1 cellular context compared by ENCODE assay signal in the genomic region with DNA sequence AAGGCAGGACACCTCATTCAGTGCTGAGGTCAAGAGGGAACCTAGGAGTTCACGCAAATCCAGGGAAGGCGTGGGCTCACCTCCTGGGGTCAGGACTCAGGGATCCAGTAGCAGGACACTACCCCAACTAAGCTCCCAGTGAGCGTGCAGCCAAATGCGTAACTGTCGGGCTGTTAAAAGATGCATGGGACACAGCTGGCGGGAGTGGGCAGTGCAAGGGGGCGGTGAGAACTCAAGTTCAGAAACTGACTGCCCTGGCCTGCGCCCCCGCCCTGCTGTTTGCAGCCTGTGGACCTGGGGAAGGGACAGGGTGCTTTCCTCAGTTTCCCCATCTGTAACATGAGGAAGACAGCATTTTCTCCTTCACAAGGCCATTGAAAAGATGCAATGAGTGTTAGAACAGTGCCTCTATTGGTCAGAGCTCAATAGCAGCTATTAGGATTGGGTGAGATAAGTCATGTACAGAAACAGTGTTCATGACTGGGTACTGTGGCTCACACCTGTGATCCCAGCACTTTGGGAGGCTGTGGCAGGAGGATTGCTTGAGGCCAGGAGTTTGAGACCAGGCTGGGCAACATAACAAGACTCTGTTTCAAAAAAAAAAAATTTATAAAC.
TF ChIP-seq lines count a peak whose summit lies in the region.

No MANE protein-coding gene starts in this region.

TF ChIP-seq in GM23338, 12 proteins besides CTCF, POLR2A, EP300 and RAD21:
- TF ChIP-seq POLR2AphosphoS5 (IDR thresholded peaks at IDR 0.05; ENCODE audit: low read depth) (no peak), NANOG (IDR thresholded peaks at IDR 0.05; ENCODE audit: borderline replicate concordance) (no peak), ZNF331 (CRISPR knock-in tag; IDR thresholded peaks at IDR 0.05; ENCODE audit: low read depth) (no peak), STAT1 (IDR thresholded peaks at IDR 0.05; ENCODE audit: unreplicated experiment) (no peak), ZNF462 (CRISPR knock-in tag; IDR thresholded peaks at IDR 0.05) (no peak), JUNB (IDR thresholded peaks at IDR 0.05; ENCODE audit: unreplicated experiment) (no peak), EZH2phosphoT487 (IDR thresholded peaks at IDR 0.05; ENCODE audit: unreplicated experiment) (no peak), ETS1 (IDR thresholded peaks at IDR 0.05) (no peak), ZNF114 (CRISPR knock-in tag; IDR thresholded peaks at IDR 0.05) (no peak), EZH2 (IDR thresholded peaks at IDR 0.05; ENCODE audit: low read depth, unreplicated experiment) (no peak), CREB1 (CRISPR knock-in tag; IDR thresholded peaks at IDR 0.05; ENCODE audit: low read depth) (no peak)
- TF ChIP-seq, protein P1, sequence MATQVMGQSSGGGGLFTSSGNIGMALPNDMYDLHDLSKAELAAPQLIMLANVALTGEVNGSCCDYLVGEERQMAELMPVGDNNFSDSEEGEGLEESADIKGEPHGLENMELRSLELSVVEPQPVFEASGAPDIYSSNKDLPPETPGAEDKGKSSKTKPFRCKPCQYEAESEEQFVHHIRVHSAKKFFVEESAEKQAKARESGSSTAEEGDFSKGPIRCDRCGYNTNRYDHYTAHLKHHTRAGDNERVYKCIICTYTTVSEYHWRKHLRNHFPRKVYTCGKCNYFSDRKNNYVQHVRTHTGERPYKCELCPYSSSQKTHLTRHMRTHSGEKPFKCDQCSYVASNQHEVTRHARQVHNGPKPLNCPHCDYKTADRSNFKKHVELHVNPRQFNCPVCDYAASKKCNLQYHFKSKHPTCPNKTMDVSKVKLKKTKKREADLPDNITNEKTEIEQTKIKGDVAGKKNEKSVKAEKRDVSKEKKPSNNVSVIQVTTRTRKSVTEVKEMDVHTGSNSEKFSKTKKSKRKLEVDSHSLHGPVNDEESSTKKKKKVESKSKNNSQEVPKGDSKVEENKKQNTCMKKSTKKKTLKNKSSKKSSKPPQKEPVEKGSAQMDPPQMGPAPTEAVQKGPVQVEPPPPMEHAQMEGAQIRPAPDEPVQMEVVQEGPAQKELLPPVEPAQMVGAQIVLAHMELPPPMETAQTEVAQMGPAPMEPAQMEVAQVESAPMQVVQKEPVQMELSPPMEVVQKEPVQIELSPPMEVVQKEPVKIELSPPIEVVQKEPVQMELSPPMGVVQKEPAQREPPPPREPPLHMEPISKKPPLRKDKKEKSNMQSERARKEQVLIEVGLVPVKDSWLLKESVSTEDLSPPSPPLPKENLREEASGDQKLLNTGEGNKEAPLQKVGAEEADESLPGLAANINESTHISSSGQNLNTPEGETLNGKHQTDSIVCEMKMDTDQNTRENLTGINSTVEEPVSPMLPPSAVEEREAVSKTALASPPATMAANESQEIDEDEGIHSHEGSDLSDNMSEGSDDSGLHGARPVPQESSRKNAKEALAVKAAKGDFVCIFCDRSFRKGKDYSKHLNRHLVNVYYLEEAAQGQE (IDR thresholded peaks at IDR 0.05; ENCODE audit: unreplicated experiment) = no peak
